ENCODE assay signal across 8 cellular contexts in genomic region chr1:225919906-225920305, GRCh38. TPM values are rescaled to one million over a fixed set of nuclear protein-coding genes. Genes with fewer than 3 reads are reported as not detected.
DNase-seq lines count a peak whose midpoint lies in the region; FAIRE-seq and TF ChIP-seq lines count a peak whose summit lies in the region.

No MANE protein-coding gene starts in this region.

- intact Hi-C loops in ovary (cut with DNase I): loop anchor here in 2 of 4 donors (10.0 kb wide), 2 partner anchors 145 to 365 kb away; partner anchors contain the start of gene SRP9 (in 2 of the 2)
- intact Hi-C loops in activated T-helper 2 cell treated with anti-CD3 and anti-CD28 coated beads, Interferon-gamma antibody, Interleukin-2, Interleukin-4, amounts not matched to agents 10 μg/mL and 5 μg/mL and 100 μg/mL, durations not matched to agents 14 hours and 24 hours and 36 hours (cut with micrococcal nuclease): loop anchor here (5.0 kb wide), 2 partner anchors 142 to 453 kb away; partner anchors contain the start of gene H3-3A

- H3K4me1 Mint-ChIP-seq in activated T-helper 2 cell treated with anti-CD3 and anti-CD28 coated beads, Interferon-gamma antibody, Interleukin-2, Interleukin-4, amounts not matched to agents 10 μg/mL and 5 μg/mL and 100 μg/mL, durations not matched to agents 14 hours and 24 hours and 36 hours (ENCODE audit: low read depth): peaks cover 27% of the 10 kb centered on the region

- peak; percentile 35 for FAIRE-seq in RCC 7860 (lab: Jason Lieb, UNC)

- H3K36me3 Mint-ChIP-seq in activated T-helper 2 cell treated with anti-CD3 and anti-CD28 coated beads, Interferon-gamma antibody, Interleukin-2, Interleukin-4, amounts not matched to agents 10 μg/mL and 5 μg/mL and 100 μg/mL, durations not matched to agents 14 hours and 24 hours and 36 hours (ENCODE audit: low read depth): peaks cover 56% of the 10 kb centered on the region

- H3K27ac Mint-ChIP-seq in activated T-helper 2 cell treated with anti-CD3 and anti-CD28 coated beads, Interferon-gamma antibody, Interleukin-2, Interleukin-4, amounts not matched to agents 10 μg/mL and 5 μg/mL and 100 μg/mL, durations not matched to agents 14 hours and 24 hours and 36 hours: no peak overlapping the region

- WGBS in ovary, 3 donors: 15 to 21% (median 16%) methylated on average over 5 of the region's 5 CpGs

- no peak overlapping the region for H3K4me3 ChIP-seq in ovary

- DNase-seq in NCI-H345 (lab: John Stamatoyannopoulos, UW) (peak; percentile 73), NCI-H345 treated with DMSO at 0.1 percent for 48 hours (lab: John Stamatoyannopoulos, UW; ENCODE audit: unreplicated experiment) (no peak), RCC 7860 (ENCODE audit: low spot score) (no peak), epidermal melanocyte (ENCODE audit: insufficient read length, low spot score) (peak; percentile 94), ovary (peak; percentile 53 to 77 (median 72)), GM19240 (ENCODE audit: insufficient read length, low spot score) (no peak), NOMO-1 treated with dmso at 0.1 percent for 144 hours (lab: John Stamatoyannopoulos, UW; ENCODE audit: unreplicated experiment) (no peak)
- no peak for DNase-seq in activated T-helper 2 cell treated with anti-CD3 and anti-CD28 coated beads, Interferon-gamma antibody, Interleukin-2, Interleukin-4, amounts not matched to agents 10 μg/mL and 5 μg/mL and 100 μg/mL, durations not matched to agents 14 hours and 24 hours and 36 hours (ENCODE audit: low spot score)

- H3K9me3 Mint-ChIP-seq in activated T-helper 2 cell treated with anti-CD3 and anti-CD28 coated beads, Interferon-gamma antibody, Interleukin-2, Interleukin-4, amounts not matched to agents 10 μg/mL and 5 μg/mL and 100 μg/mL, durations not matched to agents 14 hours and 24 hours and 36 hours: no peaks in the 10 kb centered on the region

- TF ChIP-seq EP300 in ovary (IDR thresholded peaks at IDR 0.05): no peak

- no peak overlapping the region for H3K27ac ChIP-seq in ovary

- TF ChIP-seq POLR2A in ovary (IDR thresholded peaks at IDR 0.05): no peak

- H3K9me3 ChIP-seq in ovary: no peaks in the 10 kb centered on the region

- peaks cover 8% of the 10 kb centered on the region for H3K4me1 ChIP-seq in ovary (ENCODE audit: insufficient read depth)

- H3K27me3 Mint-ChIP-seq in activated T-helper 2 cell treated with anti-CD3 and anti-CD28 coated beads, Interferon-gamma antibody, Interleukin-2, Interleukin-4, amounts not matched to agents 10 μg/mL and 5 μg/mL and 100 μg/mL, durations not matched to agents 14 hours and 24 hours and 36 hours (ENCODE audit: low read depth): no peaks in the 10 kb centered on the region

- no peak overlapping the region for H3K4me3 Mint-ChIP-seq in activated T-helper 2 cell treated with anti-CD3 and anti-CD28 coated beads, Interferon-gamma antibody, Interleukin-2, Interleukin-4, amounts not matched to agents 10 μg/mL and 5 μg/mL and 100 μg/mL, durations not matched to agents 14 hours and 24 hours and 36 hours (ENCODE audit: low read depth)

- TF ChIP-seq CTCF in ovary (IDR thresholded peaks at IDR 0.05): no peak

- no peaks in the 10 kb centered on the region for H3K27me3 ChIP-seq in ovary

- no peaks in the 10 kb centered on the region for H3K36me3 ChIP-seq in ovary

RNA-seq across cellular contexts. Expression of gene PYCR2, which starts 4.1 kb away (rescaled TPM):
- 10 to 100 TPM; 48.8 to 93.3 (median 58.7) TPM for total RNA-seq in ovary
- 10 to 100 TPM; 35.8 to 66.1 TPM for polyA plus RNA-seq in ovary
- total RNA-seq in activated T-helper 2 cell treated with anti-CD3 and anti-CD28 coated beads, Interferon-gamma antibody, Interleukin-2, Interleukin-4, amounts not matched to agents 10 μg/mL and 5 μg/mL and 100 μg/mL, durations not matched to agents 14 hours and 24 hours and 36 hours: 117 and 121 TPM in 2 replicates

RNA-seq across cellular contexts. Expression of gene LEFTY2, which starts 21.1 kb away (rescaled TPM):
- total RNA-seq in ovary: 100 to 1,000 TPM in 1 of 7 donors, 10 to 100 TPM in 5, 1 to 10 TPM in 1; 9.7 to 196 (median 21.4) TPM
- 10 to 100 TPM; 20.3 to 37.2 TPM for polyA plus RNA-seq in ovary
- not detected in 2 replicates for total RNA-seq in activated T-helper 2 cell treated with anti-CD3 and anti-CD28 coated beads, Interferon-gamma antibody, Interleukin-2, Interleukin-4, amounts not matched to agents 10 μg/mL and 5 μg/mL and 100 μg/mL, durations not matched to agents 14 hours and 24 hours and 36 hours

RNA-seq across cellular contexts. Expression of gene LEFTY1, which starts 31.0 kb away (rescaled TPM):
- 1 to 10 TPM; 1.3 to 5.1 (median 2.0) TPM for total RNA-seq in ovary
- 1 to 10 TPM in 1 of 2 donors, under 1 TPM in 1; 0.43 to 3.8 TPM for polyA plus RNA-seq in ovary
- not detected in 2 replicates for total RNA-seq in activated T-helper 2 cell treated with anti-CD3 and anti-CD28 coated beads, Interferon-gamma antibody, Interleukin-2, Interleukin-4, amounts not matched to agents 10 μg/mL and 5 μg/mL and 100 μg/mL, durations not matched to agents 14 hours and 24 hours and 36 hours

RNA-seq across cellular contexts. Expression of gene TMEM63A, which starts 37.7 kb away (rescaled TPM):
- 10 to 100 TPM; 42.4 to 82.8 (median 65.5) TPM for total RNA-seq in ovary
- polyA plus RNA-seq in ovary: 10 to 100 TPM; 29.6 to 36.2 TPM
- 32.5 and 33.5 TPM in 2 replicates for total RNA-seq in activated T-helper 2 cell treated with anti-CD3 and anti-CD28 coated beads, Interferon-gamma antibody, Interleukin-2, Interleukin-4, amounts not matched to agents 10 μg/mL and 5 μg/mL and 100 μg/mL, durations not matched to agents 14 hours and 24 hours and 36 hours

Comparison
In these comparisons a context has a peak if more than half of its experiments do, and no peak if none do; other contexts are left out.
1. DNase-seq: peak in NCI-H345 (single experiment), epidermal melanocyte (single experiment) and ovary (5 of 5); none in NCI-H345 treated with DMSO at 0.1 percent for 48 hours (single experiment), RCC 7860 (single experiment), activated T-helper 2 cell treated with anti-CD3 and anti-CD28 coated beads, Interferon-gamma antibody, Interleukin-2, Interleukin-4, amounts not matched to agents 10 μg/mL and 5 μg/mL and 100 μg/mL, durations not matched to agents 14 hours and 24 hours and 36 hours (single experiment), GM19240 (single experiment) and NOMO-1 treated with dmso at 0.1 percent for 144 hours (single experiment).
2. RNA of gene LEFTY2, which starts 21.1 kb away (total RNA-seq): 9.7 to 196 TPM in ovary; not detected in activated T-helper 2 cell treated with anti-CD3 and anti-CD28 coated beads, Interferon-gamma antibody, Interleukin-2, Interleukin-4, amounts not matched to agents 10 μg/mL and 5 μg/mL and 100 μg/mL, durations not matched to agents 14 hours and 24 hours and 36 hours; every median in the first group is over 10 times any median in the second.